ENCODE assay signal across 29 cellular contexts in genomic region chr22:49638001-49638400, GRCh38.
"Had no signal": no experiment of that assay in that cellular context is flagged by ENCODE, and none has a peak within 500 bp of the region (broad histone marks: within the 10 kb centered on the region; RNA-seq: fewer than 3 reads in every experiment).

No MANE protein-coding gene starts in this region.

- DNase-seq: Karpas-422, Kasumi-1, KG1, MG63, MM.1S, MV-4-11, NCI-H1048, NCI-H1105, NCI-H1105 treated with DMSO at 0.1 percent for 48 hours, NCI-H1417, NCI-H1417 treated with DMSO at 0.1 percent for 48 hours, NCI-H1436, NCI-H1436 treated with DMSO at 0.1 percent for 48 hours, NCI-H146, NCI-H1694, NCI-H1694 treated with DMSO at 0.1 percent for 48 hours, NCI-H187, NCI-H187 treated with DMSO at 0.1 percent for 48 hours, NCI-H1930, NCI-H2081, NCI-H2081 treated with DMSO at 0.1 percent for 48 hours, NCI-H2107, NCI-H2171, NCI-H2171 treated with DMSO at 0.1 percent for 48 hours, NCI-H2227 treated with DMSO at 0.1 percent for 48 hours, NCI-H226, NCI-H446, NCI-H446 treated with DMSO at 0.1 percent for 48 hours had no signal

- H3K9ac ChIP-seq: KMS-11 had no signal

- H3K36me3 ChIP-seq: MG63 had no signal

- H3K9me3 ChIP-seq: MG63 had no signal

- H3K27me3 ChIP-seq: MG63 had no signal

- H3K27ac ChIP-seq: KMS-11 had no signal

- H3K4me3 ChIP-seq: MG63 had no signal

- H3K4me2 ChIP-seq: KMS-11 had no signal
